ENCODE assay signal across 8 cellular contexts in genomic region chr6:109093732-109094131, GRCh38. TPM values are rescaled to one million over a fixed set of nuclear protein-coding genes. Genes with fewer than 3 reads are reported as not detected.
DNase-seq lines count a peak whose midpoint lies in the region; ATAC-seq lines count a peak whose summit lies in the region.

No MANE protein-coding gene starts in this region.

- peaks cover 0 to 4% of the 10 kb centered on the region in 2 donors for H3K36me3 ChIP-seq in muscle layer of duodenum (ENCODE audit: control insufficient read depth in 1 of 2, insufficient read depth in 2 of 2, low read length in 2 of 2)

- ATAC-seq in sciatic nerve (no peak), GM18861 (IDR thresholded peaks at IDR 0.05; ENCODE audit: unreplicated experiment) (no peak), GM21526 (IDR thresholded peaks at IDR 0.05; ENCODE audit: low FRiP score, unreplicated experiment) (no peak)

- peak overlapping the region; percentile 99 for H3K27ac ChIP-seq in muscle layer of duodenum (ENCODE audit: low read length)

- H3K4me1 ChIP-seq in muscle layer of duodenum (ENCODE audit: control insufficient read depth in 1 of 2, insufficient read depth in 2 of 2, low read length in 2 of 2), result peaks cover 10 to 36% of the 10 kb centered on the region in 2 donors

- intact Hi-C loops in sciatic nerve (cut with DNase I), result no loop called here

- H3K27me3 ChIP-seq in muscle layer of duodenum (ENCODE audit: low read depth, low read length), result no peaks in the 10 kb centered on the region

- H3K4me3 ChIP-seq in GM08714 (ENCODE audit: low read length) (peak overlapping the region; percentile 80), muscle layer of duodenum (ENCODE audit: low read depth in 1 of 2, low read length in 2 of 2) (peak overlapping the region; percentile 84 to 90)

- DNase-seq in NCI-H748 treated with DMSO at 0.1 percent for 48 hours (lab: John Stamatoyannopoulos, UW), result peak; percentile 31
- peak; percentile 28 for DNase-seq in dermis blood vessel endothelial cell
- no peak for DNase-seq in sciatic nerve (ENCODE audit: low spot score)
- no peak for DNase-seq in NCI-H774 (lab: John Stamatoyannopoulos, UW)

- H3K9me3 ChIP-seq in muscle layer of duodenum (ENCODE audit: control insufficient read depth in 1 of 2, low read length in 2 of 2), result no peaks in the 10 kb centered on the region

RNA-seq across cellular contexts. Expression of gene SESN1, which starts 0.9 kb away (rescaled TPM):
- total RNA-seq in dermis blood vessel endothelial cell (31.5 and 44.1 TPM in 2 replicates), sciatic nerve (38.1 TPM)

RNA-seq across cellular contexts. Expression of gene CEP57L1, which starts 1.6 kb away (rescaled TPM):
- total RNA-seq in dermis blood vessel endothelial cell, result 17.9 and 24.9 TPM in 2 replicates
- total RNA-seq in sciatic nerve, result 20.8 TPM

Comparison
In these comparisons a context has a peak if more than half of its experiments do, and no peak if none do; other contexts are left out.
1. DNase-seq: peak in NCI-H748 treated with DMSO at 0.1 percent for 48 hours (single experiment) and dermis blood vessel endothelial cell (single experiment); none in sciatic nerve (single experiment) and NCI-H774 (single experiment).